3 cellular contexts compared by ENCODE assay signal in genomic region chr17:44193326-44194084, GRCh38.
TF ChIP-seq lines count a peak whose summit lies in the region.

No MANE protein-coding gene starts in this region.

TF ChIP-seq in SK-N-SH, 30 proteins besides CTCF, POLR2A, EP300 and RAD21:
- no peak for TF ChIP-seq YY1 (IDR thresholded peaks at IDR 0.05; ENCODE audit: low read depth)
- TF ChIP-seq USF2 (IDR thresholded peaks at IDR 0.05; ENCODE audit: borderline replicate concordance, low read depth, low read length): no peak
- TF ChIP-seq GATA2 (CRISPR knock-in tag; IDR thresholded peaks at IDR 0.05): no peak
- TF ChIP-seq TAF1 (IDR thresholded peaks at IDR 0.05; ENCODE audit: borderline replicate concordance, low read depth, low read length): no peak
- no peak for TF ChIP-seq GABPA (IDR thresholded peaks at IDR 0.05; ENCODE audit: low read depth)
- no peak for TF ChIP-seq FOXJ3 (CRISPR knock-in tag; IDR thresholded peaks at IDR 0.05)
- no peak for TF ChIP-seq NFIC (IDR thresholded peaks at IDR 0.05; ENCODE audit: borderline replicate concordance)
- TF ChIP-seq MAX (IDR thresholded peaks at IDR 0.05; ENCODE audit: low read depth): no peak
- TF ChIP-seq MEF2A (IDR thresholded peaks at IDR 0.05; ENCODE audit: borderline replicate concordance, low read depth): no peak
- TF ChIP-seq TEAD4 (IDR thresholded peaks at IDR 0.05; ENCODE audit: borderline replicate concordance, insufficient read depth): no peak
- no peak for TF ChIP-seq FOXM1 (IDR thresholded peaks at IDR 0.05; ENCODE audit: low read depth)
TF ChIP-seq in SK-N-SH: peak in this region for 0.

TF ChIP-seq in SK-N-SH treated with all-trans-retinoic acid at 6 μM for 48 hours, 23 proteins besides CTCF, POLR2A, EP300 and RAD21:
- TF ChIP-seq CSDC2 (CRISPR knock-in tag; IDR thresholded peaks at IDR 0.05) (no peak), BACH2 (CRISPR knock-in tag; IDR thresholded peaks at IDR 0.05; ENCODE audit: borderline replicate concordance) (no peak), CREB5 (CRISPR knock-in tag; IDR thresholded peaks at IDR 0.05; ENCODE audit: low read depth) (no peak), ISL1 (CRISPR knock-in tag; IDR thresholded peaks at IDR 0.05) (no peak), TSHZ2 (CRISPR knock-in tag; IDR thresholded peaks at IDR 0.05) (no peak), ESRRG (CRISPR knock-in tag; IDR thresholded peaks at IDR 0.05) (no peak), ZC3H10 (CRISPR knock-in tag; IDR thresholded peaks at IDR 0.05) (no peak), ZNF8 (CRISPR knock-in tag; IDR thresholded peaks at IDR 0.05) (no peak)
TF ChIP-seq in SK-N-SH treated with all-trans-retinoic acid at 6 μM for 48 hours: peak in this region for 0.

TF ChIP-seq in H1, 55 proteins besides CTCF, POLR2A, EP300 and RAD21:
- TF ChIP-seq ASH2L (IDR thresholded peaks at IDR 0.05; ENCODE audit: low read length) (no peak), EZH2 (IDR thresholded peaks at IDR 0.05; ENCODE audit: low read depth, low read length, severe bottlenecking) (no peak), MAFK (IDR thresholded peaks at IDR 0.05; ENCODE audit: low read depth, low read length) (no peak), SP4 (IDR thresholded peaks at IDR 0.05; ENCODE audit: low read length) (no peak), TCF12 (IDR thresholded peaks at IDR 0.05; ENCODE audit: low read depth, low read length) (no peak), GTF2F1 (IDR thresholded peaks at IDR 0.05; ENCODE audit: borderline replicate concordance, low read depth, low read length) (no peak), TAF1 (IDR thresholded peaks at IDR 0.05; ENCODE audit: low read depth, low read length) (no peak), TBP (IDR thresholded peaks at IDR 0.05; ENCODE audit: low read depth, low read length) (no peak), BACH1 (IDR thresholded peaks at IDR 0.05; ENCODE audit: low read length) (no peak), E2F6 (IDR thresholded peaks at IDR 0.05) (no peak), CHD1 (IDR thresholded peaks at IDR 0.05; ENCODE audit: low read depth, low read length) (no peak), YY1 (IDR thresholded peaks at IDR 0.05; ENCODE audit: low read depth, low read length) (no peak), TAF7 (optimal IDR thresholded peaks at IDR 0.05; ENCODE audit: borderline replicate concordance, low read depth, low read length) (no peak), HDAC2 (IDR thresholded peaks at IDR 0.05; ENCODE audit: borderline replicate concordance in 1 of 2, low read depth in 2 of 2, low read length in 2 of 2) (no peak), BCL11A (IDR thresholded peaks at IDR 0.05; ENCODE audit: low read depth in 2 of 2, low read length in 2 of 2) (no peak), CTBP2 (IDR thresholded peaks at IDR 0.05; ENCODE audit: borderline replicate concordance, insufficient read depth, insufficient read length, low read length) (no peak), RNF2 (IDR thresholded peaks at IDR 0.05; ENCODE audit: borderline replicate concordance, low read depth, low read length, missing control alignments, poor library complexity, severe bottlenecking) (no peak), SP2 (IDR thresholded peaks at IDR 0.05; ENCODE audit: low read length) (no peak), SAP30 (IDR thresholded peaks at IDR 0.05; ENCODE audit: insufficient read depth, insufficient replicate concordance, low read length) (no peak), FOSL1 (IDR thresholded peaks at IDR 0.05; ENCODE audit: insufficient read depth, low read depth, low read length) (no peak)
